ENCODE assay signal across 1 cellular context in genomic region chr10:77899690-77900089, GRCh38.
TF ChIP-seq lines count a peak whose summit lies in the region.

No MANE protein-coding gene starts in this region.

TF ChIP-seq in GM23338, 12 proteins besides CTCF, POLR2A, EP300 and RAD21:
- TF ChIP-seq POLR2AphosphoS5 (IDR thresholded peaks at IDR 0.05; ENCODE audit: low read depth), result no peak
- no peak for TF ChIP-seq JUNB (IDR thresholded peaks at IDR 0.05; ENCODE audit: unreplicated experiment)
- no peak for TF ChIP-seq EZH2phosphoT487 (IDR thresholded peaks at IDR 0.05; ENCODE audit: unreplicated experiment)
- TF ChIP-seq STAT1 (IDR thresholded peaks at IDR 0.05; ENCODE audit: unreplicated experiment), result no peak
- no peak for TF ChIP-seq ZNF114 (CRISPR knock-in tag; IDR thresholded peaks at IDR 0.05)
- TF ChIP-seq NANOG (IDR thresholded peaks at IDR 0.05; ENCODE audit: borderline replicate concordance), result no peak
- no peak for TF ChIP-seq REST (IDR thresholded peaks at IDR 0.05; ENCODE audit: unreplicated experiment)
- TF ChIP-seq ETS1 (IDR thresholded peaks at IDR 0.05), result no peak
- no peak for TF ChIP-seq ZNF331 (CRISPR knock-in tag; IDR thresholded peaks at IDR 0.05; ENCODE audit: low read depth)
- no peak for TF ChIP-seq EZH2 (IDR thresholded peaks at IDR 0.05; ENCODE audit: low read depth, unreplicated experiment)
- no peak for TF ChIP-seq CREB1 (CRISPR knock-in tag; IDR thresholded peaks at IDR 0.05; ENCODE audit: low read depth)
- TF ChIP-seq ZNF462 (CRISPR knock-in tag; IDR thresholded peaks at IDR 0.05), result no peak
